ENCODE assay signal across 8 cellular contexts in genomic region chr16:67428146-67428731, GRCh38. TPM values are rescaled to one million over a fixed set of nuclear protein-coding genes. Genes with fewer than 3 reads are reported as not detected.
A peak's percentile ranks its signal among the peaks of the same experiment; 100 is the strongest.
DNase-seq lines count a peak whose midpoint lies in the region; ATAC-seq and TF ChIP-seq lines count a peak whose summit lies in the region.

No MANE protein-coding gene starts in this region.

- H3K4me1 Mint-ChIP-seq in chondrocyte (ENCODE audit: low read depth), result peaks cover 20% of the 10 kb centered on the region

- peaks cover 0 to 34% (median 13%) of the 10 kb centered on the region in 4 donors for H3K4me1 ChIP-seq in right lobe of liver

- H3K4me3 Mint-ChIP-seq in chondrocyte (ENCODE audit: unreplicated experiment), result no peak overlapping the region

- H3K27me3 Mint-ChIP-seq in chondrocyte (ENCODE audit: low read depth), result peaks cover 17% of the 10 kb centered on the region

- H3K9me3 ChIP-seq in right lobe of liver, result no peaks in the 10 kb centered on the region

- peak; percentile 88 for TF ChIP-seq CTCF in chondrocyte (IDR thresholded peaks at IDR 0.05)
- TF ChIP-seq CTCF in right lobe of liver (IDR thresholded peaks at IDR 0.05), result peak; percentile 83 to 94 (median 88)

- WGBS in right lobe of liver (ENCODE audit: insufficient coverage, low coverage, low lambda C conversion rate, missing lambda C conversion rate), result 37% methylated on average over 3 of the region's 11 CpGs

- H3K27ac Mint-ChIP-seq in chondrocyte (ENCODE audit: unreplicated experiment), result no peak overlapping the region

- TF ChIP-seq POLR2A in right lobe of liver (IDR thresholded peaks at IDR 0.05) (no peak), GM18505 (IDR thresholded peaks at IDR 0.05; ENCODE audit: borderline replicate concordance, extremely low read depth, insufficient read depth, insufficient read length) (no peak)

- H3K4me3 ChIP-seq in right lobe of liver, result no peak overlapping the region

- no peak overlapping the region for H3K27ac ChIP-seq in right lobe of liver

- ATAC-seq in right lobe of liver, result peak; percentile 59 to 74 (median 68)
- no peak for ATAC-seq in GM18505 (IDR thresholded peaks at IDR 0.05; ENCODE audit: unreplicated experiment)

- DNase-seq in AG08395 (ENCODE audit: low spot score) (peak; percentile 73), GM19238 (ENCODE audit: insufficient read length, low spot score) (peak; percentile 69), NCI-H2196 treated with DMSO at 0.1 percent for 48 hours (lab: John Stamatoyannopoulos, UW; ENCODE audit: unreplicated experiment) (peak; percentile 9), chondrocyte (ENCODE audit: low spot score) (peak; percentile 77), right lobe of liver (peak; percentile 75 to 77 (median 77))
- DNase-seq in activated CD4-positive, alpha-beta T cell treated with anti-CD3 and anti-CD28 coated beads for 24 hours (ENCODE audit: low read depth in 2 of 2), result peak; percentile 37 to 39
- peak; percentile 12 to 35 for DNase-seq in stimulated activated CD8-positive, alpha-beta memory T cell treated with anti-CD3 and anti-CD28 coated beads, Interleukin-2, amount 100 ng/mL, for 1 hour (ENCODE audit: low read depth in 2 of 2)

- intact Hi-C loops in right lobe of liver (cut with DNase I), result loop anchor here (2.0 to 10.0 kb wide), 2 partner anchors 37 to 57 kb away; partner anchors contain the start of genes AGRP (in 1 of the 2) and ATP6V0D1 (in 1 of the 2)

- H3K36me3 ChIP-seq in right lobe of liver, result no peaks in the 10 kb centered on the region

- no peaks in the 10 kb centered on the region for H3K27me3 ChIP-seq in right lobe of liver

- no peaks in the 10 kb centered on the region for H3K9me3 Mint-ChIP-seq in chondrocyte (ENCODE audit: low read depth)

- H3K36me3 Mint-ChIP-seq in chondrocyte (ENCODE audit: low read depth), result no peaks in the 10 kb centered on the region

RNA-seq across cellular contexts. Expression of gene HSD11B2, which starts 2.7 kb away (rescaled TPM):
- 0.20 to 0.77 TPM in 2 of 3 replicates, not detected in the other for total RNA-seq in chondrocyte
- total RNA-seq in right lobe of liver, result 1 to 10 TPM; 1.3 to 2.7 (median 2.1) TPM

RNA-seq across cellular contexts. Expression of gene ZDHHC1, which starts 12.0 kb away (rescaled TPM):
- total RNA-seq in chondrocyte (11.8 to 15.0 TPM (median 12.2 TPM) in 3 replicates), right lobe of liver (1 to 10 TPM; 1.2 to 4.0 (median 1.8) TPM)

RNA-seq across cellular contexts. Expression of gene TPPP3, which starts 34.9 kb away (rescaled TPM):
- total RNA-seq in chondrocyte, result 2.7 to 3.6 TPM (median 3.3 TPM) in 3 replicates
- under 1 TPM in 5 of 6 experiments, not detected in 1; 0.24 to 0.65 (median 0.37) TPM for total RNA-seq in right lobe of liver

RNA-seq across cellular contexts. Expression of gene ATP6V0D1, which starts 52.7 kb away (rescaled TPM):
- total RNA-seq in chondrocyte (83.8 to 89.8 TPM (median 85.5 TPM) in 3 replicates), right lobe of liver (10 to 100 TPM; 33.6 to 84.6 (median 47.0) TPM)

RNA-seq across cellular contexts. Expression of gene AGRP, which starts 55.1 kb away (rescaled TPM):
- total RNA-seq in chondrocyte, result not detected in 3 replicates
- total RNA-seq in right lobe of liver, result not detected

Comparison
In these comparisons a context has a peak if more than half of its experiments do, and no peak if none do; other contexts are left out.
1. DNase-seq: peak in every context shown above with its lines; median percentile 77 in chondrocyte; 77 in right lobe of liver; 73 in AG08395; 69 in GM19238; 38 in activated CD4-positive, alpha-beta T cell treated with anti-CD3 and anti-CD28 coated beads for 24 hours; 24 in stimulated activated CD8-positive, alpha-beta memory T cell treated with anti-CD3 and anti-CD28 coated beads, Interleukin-2, amount 100 ng/mL, for 1 hour; 9 in NCI-H2196 treated with DMSO at 0.1 percent for 48 hours.